ENCODE assay signal across 13 cellular contexts in the genomic region with DNA sequence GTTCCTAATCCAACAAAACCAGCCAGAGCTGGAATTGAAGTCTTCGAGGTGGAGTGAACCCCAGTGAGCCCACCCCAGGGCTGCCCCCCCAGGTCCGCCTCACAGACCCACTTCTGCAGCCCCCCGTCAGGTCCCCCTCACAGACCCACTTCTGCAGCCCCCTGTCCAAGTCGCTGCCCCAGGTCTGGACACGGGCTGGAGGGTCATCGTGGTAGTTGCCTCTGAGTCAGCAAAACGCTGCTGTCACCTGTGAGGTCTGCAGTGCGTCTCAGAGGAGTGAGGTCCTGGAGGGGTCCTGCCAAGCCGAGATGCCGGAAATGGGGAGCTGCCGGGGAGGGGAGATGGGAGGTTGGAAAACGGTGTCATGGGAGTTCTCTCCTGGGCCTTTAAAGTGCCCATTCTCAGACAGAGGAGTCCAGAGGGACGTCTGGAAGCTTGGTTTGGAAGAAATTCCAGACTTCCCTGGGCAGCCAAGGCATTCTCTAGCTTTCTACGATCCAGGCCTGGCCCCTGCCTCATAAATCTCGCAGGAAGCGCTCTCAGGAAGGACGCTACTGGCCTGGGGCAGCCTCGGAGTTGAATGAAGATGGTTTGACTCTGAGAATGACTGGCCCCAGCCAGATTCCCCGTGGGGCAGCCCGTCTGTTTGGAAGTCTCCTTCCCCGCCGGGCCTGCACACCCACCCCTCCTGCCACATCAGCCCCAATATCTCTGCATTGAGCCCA. TPM values are rescaled to one million over a fixed set of nuclear protein-coding genes. Genes with fewer than 3 reads are reported as not detected.
DNase-seq lines count a peak whose midpoint lies in the region; ATAC-seq, FAIRE-seq and TF ChIP-seq lines count a peak whose summit lies in the region.
"Had no signal": no experiment of that assay in that cellular context is flagged by ENCODE, and none has a peak within 500 bp of the region (broad histone marks: within the 10 kb centered on the region; RNA-seq: fewer than 3 reads in every experiment).

No MANE protein-coding gene starts in this region.

- no peak for TF ChIP-seq POLR2A in spleen (IDR thresholded peaks at IDR 0.05)

- no peaks in the 10 kb centered on the region for H3K9me3 ChIP-seq in T-helper 17 cell (ENCODE audit: control insufficient read depth, low read length, poor library complexity, severe bottlenecking)
- no peaks in the 10 kb centered on the region for H3K9me3 ChIP-seq in keratinocyte (ENCODE audit: control insufficient read depth, low read depth, low read length)
- H3K9me3 ChIP-seq in spleen, result no peaks in the 10 kb centered on the region
- no peaks in the 10 kb centered on the region for H3K9me3 ChIP-seq in MM.1S (replicated peaks; ENCODE audit: insufficient read depth, low read length)
- H3K9me3 ChIP-seq: adrenal gland, HAP-1, Peyer's patch had no signal

- no peaks in the 10 kb centered on the region for H3K79me2 ChIP-seq in keratinocyte (ENCODE audit: control insufficient read depth, insufficient read depth, low read length)
- no peaks in the 10 kb centered on the region for H3K79me2 ChIP-seq in MM.1S (ENCODE audit: low read length)

- H3K4me1 ChIP-seq in keratinocyte (ENCODE audit: control insufficient read depth, extremely low read depth, insufficient read depth, low read length) (peaks cover 60% of the 10 kb centered on the region), spleen (no peaks in the 10 kb centered on the region), MM.1S (ENCODE audit: low read length) (no peaks in the 10 kb centered on the region)
- H3K4me1 ChIP-seq: adrenal gland, HAP-1 had no signal

- H3K4me1 Mint-ChIP-seq in T-helper 17 cell, result peaks cover 33% of the 10 kb centered on the region

- no peak for FAIRE-seq in keratinocyte (lab: Jason Lieb, UNC)

- H3K27ac ChIP-seq in keratinocyte (ENCODE audit: control insufficient read depth, insufficient read depth, low read length) (peak overlapping the region; percentile 100), spleen (peak overlapping the region in 3 of 8 donors; percentile 24 to 69 (median 51)), MM.1S (ENCODE audit: low read length) (no peak overlapping the region)
- H3K27ac ChIP-seq: adrenal gland had no signal

- TF ChIP-seq CTCF in keratinocyte (optimal IDR thresholded peaks at IDR 0.05 in 1 of 3, IDR thresholded peaks at IDR 0.05 in 1 of 3, conservative IDR thresholded peaks at IDR 0.05 in 1 of 3; ENCODE audit: extremely low read depth in 1 of 3, insufficient read depth in 2 of 3, low read length in 3 of 3), result no peak
- TF ChIP-seq CTCF in spleen (IDR thresholded peaks at IDR 0.05 in 8 of 11, conservative IDR thresholded peaks at IDR 0.05 in 3 of 11), result no peak
- TF ChIP-seq CTCF in MM.1S (IDR thresholded peaks at IDR 0.05; ENCODE audit: low read length), result no peak

- ATAC-seq in T-helper 17 cell (no peak), GM21576 (IDR thresholded peaks at IDR 0.05; ENCODE audit: unreplicated experiment) (no peak)
- ATAC-seq: WTC11 had no signal

- peak; percentile 10 for DNase-seq in activated CD8-positive, alpha-beta memory T cell treated with anti-CD3 and anti-CD28 coated beads, Interleukin-2, amount 50 U/mL, for 4 hours
- no peak for DNase-seq in activated CD8-positive, alpha-beta memory T cell treated with anti-CD3 and anti-CD28 coated beads for 24 hours
- no peak for DNase-seq in T-helper 17 cell
- no peak for DNase-seq in keratinocyte (ENCODE audit: low read depth, low spot score)
- DNase-seq in spleen, result peak; percentile 56
- DNase-seq in NK-92 treated with Interleukin-12 subunit alpha and Interleukin-12 subunit beta, amount 100 ng/mL, for 24 hours (lab: John Stamatoyannopoulos, UW), result no peak
- no peak for DNase-seq in MM.1S
- DNase-seq: adrenal gland, naive B cell had no signal

- 65 to 85% (median 74%) methylated on average over 20 to 22 of the region's 22 CpGs for WGBS in spleen, 5 donors

- peak overlapping the region; percentile 99 for H3K27ac Mint-ChIP-seq in T-helper 17 cell
- H3K27ac Mint-ChIP-seq: naive B cell, WTC11 had no signal

- intact Hi-C loops in spleen (cut with DNase I; ENCODE audit: low total_unique reads), result no loop called here

- peak overlapping the region; percentile 91 for H3K4me3 Mint-ChIP-seq in T-helper 17 cell
- H3K4me3 Mint-ChIP-seq: naive B cell, WTC11 had no signal

- peaks cover 5% of the 10 kb centered on the region for H3K36me3 Mint-ChIP-seq in T-helper 17 cell (ENCODE audit: low read depth)
- H3K36me3 Mint-ChIP-seq: naive B cell, WTC11 had no signal

- no peaks in the 10 kb centered on the region for H3K27me3 Mint-ChIP-seq in T-helper 17 cell

- H3K9me1 ChIP-seq in keratinocyte (ENCODE audit: control insufficient read depth, extremely low read depth, insufficient read depth, low read length), result peaks cover 4% of the 10 kb centered on the region

- dilution Hi-C loops in keratinocyte (cut with MboI; ENCODE audit: extremely low pct_ligation_motif_present, low sequenced_read_pairs), result no loop called here

- H3K4me3 ChIP-seq in keratinocyte (ENCODE audit: control insufficient read depth in 2 of 3, extremely low read depth in 1 of 3, insufficient read depth in 2 of 3, low read depth in 1 of 3, low read length in 3 of 3) (no peak overlapping the region), spleen (no peak overlapping the region), MM.1S (ENCODE audit: low read length) (no peak overlapping the region)
- H3K4me3 ChIP-seq: adrenal gland, HAP-1, Peyer's patch had no signal

- H3K4me2 ChIP-seq in keratinocyte (ENCODE audit: control insufficient read depth, extremely low read depth, insufficient read depth, low read depth, low read length) (peak overlapping the region; percentile 37), MM.1S (ENCODE audit: low read depth, low read length) (no peak overlapping the region)

- H4K20me1 ChIP-seq in keratinocyte (ENCODE audit: control insufficient read depth, extremely low read depth, insufficient read depth, low read length), result no peaks in the 10 kb centered on the region
- no peaks in the 10 kb centered on the region for H4K20me1 ChIP-seq in MM.1S (ENCODE audit: insufficient read depth, low read length)

- H3K36me3 ChIP-seq in keratinocyte (ENCODE audit: control insufficient read depth in 2 of 2, extremely low read depth in 1 of 2, insufficient read depth in 2 of 2, low read length in 2 of 2) (no peaks in the 10 kb centered on the region), spleen (no peaks in the 10 kb centered on the region), MM.1S (replicated peaks; ENCODE audit: insufficient read depth, low read length) (no peaks in the 10 kb centered on the region)
- H3K36me3 ChIP-seq: adrenal gland, HAP-1, Peyer's patch had no signal

- no peaks in the 10 kb centered on the region for H3K9me2 ChIP-seq in MM.1S (replicated peaks; ENCODE audit: insufficient read depth, low read length)

- H3K27me3 ChIP-seq in keratinocyte (ENCODE audit: control insufficient read depth, extremely low read depth, insufficient read depth, low read length) (no peaks in the 10 kb centered on the region), spleen (replicated peaks in 1 of 7) (peaks cover 0 to 20% (median 0%) of the 10 kb centered on the region in 7 donors), MM.1S (replicated peaks; ENCODE audit: insufficient read depth, low read length) (peaks cover 19% of the 10 kb centered on the region; the same call in 1 of the 2 replicates)
- H3K27me3 ChIP-seq: adrenal gland, Peyer's patch had no signal

- peak overlapping the region; percentile 91 for H3K9ac ChIP-seq in keratinocyte (ENCODE audit: control insufficient read depth, extremely low read depth, insufficient read depth, low read length)
- no peak overlapping the region for H3K9ac ChIP-seq in MM.1S (ENCODE audit: low read length)

- H3F3A ChIP-seq in MM.1S (ENCODE audit: insufficient read depth, low read length), result no peaks in the 10 kb centered on the region

- H2AFZ ChIP-seq in keratinocyte (ENCODE audit: control insufficient read depth, low read length) (no peak overlapping the region), MM.1S (ENCODE audit: low read length) (no peak overlapping the region)

RNA-seq across cellular contexts. Expression of gene CALML3, which starts 38.6 kb away (rescaled TPM):
- total RNA-seq in T-helper 17 cell (not detected), spleen (not detected)
- polyA plus RNA-seq in keratinocyte (7.6 to 20.2 TPM (median 14.1 TPM) in 3 replicates), spleen (under 1 TPM in 1 of 3 donors, not detected in 2; 0.10 TPM)
- 16.6 TPM for polyA plus RNA-seq in keratinocyte (2011; ENCODE audit: low read depth)
- polyA plus RNA-seq in keratinocyte (2011; cell fraction: cytosol; rRNA removed), result 10.4 and 31.2 TPM in 2 replicates
- 11.9 and 17.6 TPM in 2 replicates for polyA plus RNA-seq in keratinocyte (2011; cell fraction: nucleus; rRNA removed)
- polyA plus RNA-seq in keratinocyte (2012; ENCODE audit: low replicate concordance), result 15.7 and 23.6 TPM in 2 replicates
- polyA minus RNA-seq in keratinocyte, result 2.7 to 5.2 TPM (median 4.4 TPM) in 3 replicates
- 17.1 TPM for polyA minus RNA-seq in keratinocyte (2011; cell fraction: cytosol; rRNA and poly(A)+ RNA removed)
- 4.6 and 6.0 TPM in 2 replicates for polyA minus RNA-seq in keratinocyte (2011; cell fraction: nucleus; rRNA and poly(A)+ RNA removed)
- total RNA-seq: adrenal gland, Peyer's patch, WTC11 had no signal

Comparison
In these comparisons a context has a peak if more than half of its experiments do, and no peak if none do; other contexts are left out.
1. DNase-seq: peak in activated CD8-positive, alpha-beta memory T cell treated with anti-CD3 and anti-CD28 coated beads, Interleukin-2, amount 50 U/mL, for 4 hours (single experiment) and spleen (single experiment); none in activated CD8-positive, alpha-beta memory T cell treated with anti-CD3 and anti-CD28 coated beads for 24 hours (single experiment), T-helper 17 cell (0 of 3), keratinocyte (single experiment), NK-92 treated with Interleukin-12 subunit alpha and Interleukin-12 subunit beta, amount 100 ng/mL, for 24 hours (single experiment) and MM.1S (single experiment).